Comparison of ENCODE assay signal across 13 cellular contexts in genomic region chrX:118423558-118423957, GRCh38.
DNase-seq lines count a peak whose midpoint lies in the region; ATAC-seq and TF ChIP-seq lines count a peak whose summit lies in the region.
"Had no signal": no experiment of that assay in that cellular context is flagged by ENCODE, and none has a peak within 500 bp of the region (broad histone marks: within the 10 kb centered on the region; RNA-seq: fewer than 3 reads in every experiment).

No MANE protein-coding gene starts in this region.

- POLR2A ChIA-PET in MCF 10A (lab: Yijun Ruan, JAX), result no interaction called here

- H3K4me3 Mint-ChIP-seq in MCF 10A (ENCODE audit: unreplicated experiment) (no peak overlapping the region), immature natural killer cell (no peak overlapping the region)
- H3K4me3 Mint-ChIP-seq: neural crest cell; T-helper 1 cell treated with Interleukin-12 subunit alpha and Interleukin-12 subunit beta and Interleukin-4 antibody, amounts not matched to agents 30 μg/mL and 1 μg/mL, for 36 hours had no signal

- H3K9me3 Mint-ChIP-seq in MCF 10A (ENCODE audit: unreplicated experiment) (no peaks in the 10 kb centered on the region), immature natural killer cell (no peaks in the 10 kb centered on the region)
- H3K9me3 Mint-ChIP-seq: T-helper 1 cell treated with Interleukin-12 subunit alpha and Interleukin-12 subunit beta and Interleukin-4 antibody, amounts not matched to agents 30 μg/mL and 1 μg/mL, for 36 hours had no signal

- CTCF ChIA-PET in MCF 10A (lab: Yijun Ruan, JAX), result interaction anchor here (0.7 kb wide), 1 partner anchor 584 kb away, joined by 3 read pairs; no protein-coding TSS in a partner anchor

- no peaks in the 10 kb centered on the region; the same call in 1 of the 2 replicates for H3K36me3 ChIP-seq in GM06990 (ENCODE audit: control insufficient read depth, insufficient read depth, low read length)

- peaks cover 6% of the 10 kb centered on the region for H3K4me1 Mint-ChIP-seq in MCF 10A (ENCODE audit: insufficient read depth, unreplicated experiment)
- peaks cover 6 to 9% of the 10 kb centered on the region in 2 donors for H3K4me1 Mint-ChIP-seq in immature natural killer cell

- H3K36me3 Mint-ChIP-seq in MCF 10A (ENCODE audit: insufficient read depth, unreplicated experiment), result peaks cover 7% of the 10 kb centered on the region
- peaks cover 7 to 8% (median 7%) of the 10 kb centered on the region in 3 donors for H3K36me3 Mint-ChIP-seq in immature natural killer cell

- TF ChIP-seq CTCF in GM06990 (IDR thresholded peaks at IDR 0.05; ENCODE audit: insufficient read depth, low read length, poor library complexity, severe bottlenecking) (no peak), MCF 10A (IDR thresholded peaks at IDR 0.05; ENCODE audit: unreplicated experiment) (no peak)

- H3K27me3 ChIP-seq in GM06990 (replicated peaks; ENCODE audit: control insufficient read depth, insufficient read depth, low read length), result no peaks in the 10 kb centered on the region

- peak; percentile 97 for ATAC-seq in GM18870 (IDR thresholded peaks at IDR 0.05; ENCODE audit: unreplicated experiment)
- peak; percentile 91 for ATAC-seq in GM21825 (IDR thresholded peaks at IDR 0.05; ENCODE audit: unreplicated experiment)
- peak; percentile 98 for ATAC-seq in HG03439 (IDR thresholded peaks at IDR 0.05; ENCODE audit: unreplicated experiment)
- no peak for ATAC-seq in left ventricle myocardium superior
- ATAC-seq: K562 had no signal

- H3K27ac Mint-ChIP-seq in MCF 10A (ENCODE audit: low read depth, unreplicated experiment) (no peak overlapping the region), immature natural killer cell (peak overlapping the region in 1 of 6 donors; percentile 45)
- H3K27ac Mint-ChIP-seq: T-helper 1 cell treated with Interleukin-12 subunit alpha and Interleukin-12 subunit beta and Interleukin-4 antibody, amounts not matched to agents 30 μg/mL and 1 μg/mL, for 36 hours had no signal

- no peak overlapping the region for H3K4me3 ChIP-seq in GM06990 (replicated peaks; ENCODE audit: low read depth, low read length)
- H3K4me3 ChIP-seq: K562 had no signal

- intact Hi-C loops in MCF 10A (cut with micrococcal nuclease), result no loop called here
- intact Hi-C loops in left ventricle myocardium superior (cut with micrococcal nuclease), result no loop called here

- DNase-seq in GM06990 (ENCODE audit: extremely low read depth, insufficient read length) (peak; percentile 35), MCF 10A (ENCODE audit: unreplicated experiment) (no peak), immature natural killer cell (no peak), left ventricle myocardium superior (no peak), COR-L47 (lab: John Stamatoyannopoulos, UW) (no peak)
- DNase-seq: NCI-H748 treated with DMSO at 0.1 percent for 48 hours, trophoblast cell had no signal

- H3K27me3 Mint-ChIP-seq in MCF 10A (ENCODE audit: insufficient read depth, unreplicated experiment) (peaks cover 41% of the 10 kb centered on the region), immature natural killer cell (ENCODE audit: low read depth in 3 of 3) (peaks cover 0 to 7% (median 2%) of the 10 kb centered on the region in 3 donors)

- BruUV-seq in MCF 10A (replicated peaks; lab: Mats Ljungman, UMichigan), result no TSS peak
